ENCODE assay signal across 8 cellular contexts in the genomic region with DNA sequence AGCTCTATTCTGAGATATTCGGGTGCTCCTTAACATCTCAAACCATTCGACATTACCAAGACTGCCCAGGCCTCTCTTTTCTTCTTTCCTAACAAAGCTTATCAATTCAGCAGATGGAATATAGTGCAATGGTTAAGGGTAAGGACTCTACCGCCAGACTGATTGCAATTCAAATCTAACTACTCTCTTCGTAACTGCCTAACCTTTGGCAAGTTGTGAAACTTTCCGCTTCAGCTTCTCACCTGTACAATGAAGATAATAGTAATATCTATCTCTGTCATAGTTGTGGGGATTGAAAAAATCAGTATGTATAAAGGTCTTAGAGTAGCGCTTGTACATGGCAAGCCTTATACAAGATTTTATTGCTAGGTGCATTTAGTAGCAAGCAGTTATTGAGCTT. TPM values are rescaled to one million over a fixed set of nuclear protein-coding genes. Genes with fewer than 3 reads are reported as not detected.
DNase-seq lines count a peak whose midpoint lies in the region; ATAC-seq lines count a peak whose summit lies in the region.

No MANE protein-coding gene starts in this region.

- peaks cover 0 to 19% of the 10 kb centered on the region in 2 donors for H3K36me3 ChIP-seq in neuronal stem cell (replicated peaks in 1 of 2; ENCODE audit: control insufficient read depth in 2 of 2, insufficient read depth in 2 of 2, low read length in 2 of 2)

- peak overlapping the region; percentile 97 for H2AFZ ChIP-seq in neuronal stem cell (ENCODE audit: low read length)

- H2AK5ac ChIP-seq in neuronal stem cell (ENCODE audit: low read depth, low read length): no peak overlapping the region

- no peaks in the 10 kb centered on the region for H3K9me3 Mint-ChIP-seq in effector memory CD8-positive, alpha-beta T cell

- H3K23ac ChIP-seq in neuronal stem cell (ENCODE audit: low read depth, low read length, poor library complexity): no peak overlapping the region

- H3K9ac ChIP-seq in neuronal stem cell (ENCODE audit: low read depth, low read length, poor library complexity): no peak overlapping the region

- no peak overlapping the region for H4K8ac ChIP-seq in neuronal stem cell (ENCODE audit: low read depth, low read length)

- H3K27me3 ChIP-seq in neuronal stem cell (ENCODE audit: control insufficient read depth in 3 of 3, insufficient read depth in 3 of 3, low read depth in 1 of 3, low read length in 3 of 3): no peaks in the 10 kb centered on the region

- H2BK12ac ChIP-seq in neuronal stem cell (ENCODE audit: low read length): no peak overlapping the region

- peaks cover 23% of the 10 kb centered on the region for H3K36me3 Mint-ChIP-seq in effector memory CD8-positive, alpha-beta T cell (ENCODE audit: insufficient read depth)

- H3K27me3 Mint-ChIP-seq in effector memory CD8-positive, alpha-beta T cell: no peaks in the 10 kb centered on the region

- no peak overlapping the region for H3K27ac ChIP-seq in neuronal stem cell (replicated peaks; ENCODE audit: low read length)

- H3K27ac Mint-ChIP-seq in effector memory CD8-positive, alpha-beta T cell: peak overlapping the region; percentile 97 to 99

- no peak overlapping the region for H3K4ac ChIP-seq in neuronal stem cell (ENCODE audit: low read length)

- H2BK15ac ChIP-seq in neuronal stem cell (ENCODE audit: low read length): no peak overlapping the region

- H3K4me3 ChIP-seq in neuronal stem cell (ENCODE audit: low read length in 2 of 2): peak overlapping the region; percentile 58 to 97

- peaks cover 0 to 8% of the 10 kb centered on the region in 2 donors for H3K4me1 ChIP-seq in neuronal stem cell (ENCODE audit: control insufficient read depth in 2 of 2, insufficient read depth in 1 of 2, low read depth in 1 of 2, low read length in 2 of 2)

- H3K18ac ChIP-seq in neuronal stem cell (ENCODE audit: low read length): no peak overlapping the region

- no peaks in the 10 kb centered on the region for H3K9me3 ChIP-seq in neuronal stem cell (replicated peaks in 1 of 2; ENCODE audit: control insufficient read depth in 2 of 2, insufficient read depth in 1 of 2, low read depth in 1 of 2, low read length in 2 of 2)

- H3K14ac ChIP-seq in neuronal stem cell (ENCODE audit: low read length): no peak overlapping the region

- peak; percentile 38 for DNase-seq in DMS53 (lab: John Stamatoyannopoulos, UW)
- DNase-seq in M059J (ENCODE audit: low read depth): peak; percentile 6
- no peak for DNase-seq in effector memory CD8-positive, alpha-beta T cell
- DNase-seq in neuronal stem cell (ENCODE audit: low spot score): no peak
- no peak for DNase-seq in COLO668 (lab: John Stamatoyannopoulos, UW; ENCODE audit: unreplicated experiment)

- H2BK120ac ChIP-seq in neuronal stem cell (ENCODE audit: low read depth, low read length): no peak overlapping the region

- peaks cover 33 to 49% of the 10 kb centered on the region in 2 donors for H3K4me1 Mint-ChIP-seq in effector memory CD8-positive, alpha-beta T cell (ENCODE audit: low read depth in 2 of 2)

- no peak for ATAC-seq in effector memory CD8-positive, alpha-beta T cell (replicated peaks)
- ATAC-seq in GM19328 (IDR thresholded peaks at IDR 0.05; ENCODE audit: unreplicated experiment): no peak
- ATAC-seq in HG03342 (IDR thresholded peaks at IDR 0.05; ENCODE audit: unreplicated experiment): no peak
- no peak for ATAC-seq in HG03460 (IDR thresholded peaks at IDR 0.05; ENCODE audit: unreplicated experiment)

- no peaks in the 10 kb centered on the region for H3K79me1 ChIP-seq in neuronal stem cell (ENCODE audit: low read depth, low read length)

- no peak overlapping the region for H2BK5ac ChIP-seq in neuronal stem cell (ENCODE audit: low read length)

- peak overlapping the region; percentile 90 for H3K4me2 ChIP-seq in neuronal stem cell (ENCODE audit: insufficient read depth, low read length, poor library complexity, severe bottlenecking)

- no CpG with 5 or more reads among the region's 6 CpGs for WGBS in neuronal stem cell (ENCODE audit: extremely low coverage in 2 of 2, insufficient read length in 2 of 2, insufficient replicate concordance in 1 of 2), 2 donors

- peak overlapping the region; percentile 92 to 97 for H3K4me3 Mint-ChIP-seq in effector memory CD8-positive, alpha-beta T cell

- H4K91ac ChIP-seq in neuronal stem cell (ENCODE audit: low read depth, low read length, poor library complexity): no peak overlapping the region

RNA-seq across cellular contexts. Expression of gene UBA5, which starts 1.0 kb away (rescaled TPM):
- 32.2 and 52.2 TPM in 2 replicates for total RNA-seq in M059J (2014; rRNA removed; shearing (Covaris generic))
- 25.0 TPM for polyA plus RNA-seq in neuronal stem cell (2013, experiment 1 of 2)
- 25.2 TPM for polyA plus RNA-seq in neuronal stem cell (2013, experiment 2 of 2)

RNA-seq across cellular contexts. Expression of gene ACAD11, which starts 1.5 kb away (rescaled TPM):
- 9.9 and 14.6 TPM in 2 replicates for total RNA-seq in M059J (2014; rRNA removed; shearing (Covaris generic))
- polyA plus RNA-seq in neuronal stem cell (2013, experiment 1 of 2): 14.1 TPM
- 14.5 TPM for polyA plus RNA-seq in neuronal stem cell (2013, experiment 2 of 2)

Comparison
In these comparisons a context has a peak if more than half of its experiments do, and no peak if none do; other contexts are left out.
1. DNase-seq: peak in DMS53 (single experiment) and M059J (single experiment); none in effector memory CD8-positive, alpha-beta T cell (0 of 3), neuronal stem cell (single experiment) and COLO668 (single experiment).